In the genomic region with DNA sequence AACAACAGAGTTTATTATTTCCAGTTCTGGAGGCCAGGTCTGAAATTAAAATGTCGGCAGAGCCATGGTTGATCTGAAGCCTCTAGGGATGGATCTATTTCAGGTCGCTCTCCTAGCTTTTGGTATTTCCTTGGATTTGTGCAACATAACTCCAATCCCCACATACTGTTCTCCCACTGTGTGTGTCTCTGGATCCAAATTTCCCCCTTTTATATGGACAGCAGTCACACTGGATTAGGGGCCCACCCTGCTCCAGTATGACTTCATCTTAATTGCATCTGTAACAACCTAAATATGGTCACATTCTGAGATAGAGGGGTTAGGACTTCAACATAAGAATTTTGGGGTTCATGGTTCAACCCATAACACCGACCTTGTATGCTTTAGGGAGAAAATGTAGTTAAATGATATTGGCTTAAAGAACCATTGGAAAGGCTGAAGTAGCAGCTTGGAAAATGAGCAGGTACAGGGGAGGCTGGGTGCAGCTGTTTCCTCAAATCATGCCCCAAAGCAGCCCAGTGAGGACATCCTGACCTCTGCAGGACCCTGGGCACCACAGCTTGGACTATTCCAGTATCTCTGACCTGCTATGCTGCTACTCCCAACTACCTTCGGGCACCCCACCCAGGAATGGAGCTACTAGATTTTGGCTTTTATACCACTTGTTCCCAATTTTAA, we compare ENCODE assay signal across 24 cellular contexts.
"Had no signal": no experiment of that assay in that cellular context is flagged by ENCODE, and none has a peak within 500 bp of the region (broad histone marks: within the 10 kb centered on the region; RNA-seq: fewer than 3 reads in every experiment).

No MANE protein-coding gene starts in this region.

- H3K4me3 ChIP-seq: adrenal gland, body of pancreas, cardiac muscle cell, colonic mucosa, dorsolateral prefrontal cortex, left ventricle myocardium inferior, lung, mucosa of descending colon, right atrium auricular region, upper lobe of left lung had no signal

- H3K36me3 ChIP-seq: adrenal gland, cardiac muscle cell, colonic mucosa, left ventricle myocardium inferior, right atrium auricular region, upper lobe of left lung had no signal

- ATAC-seq: activated CD8-positive, alpha-beta T cell treated with anti-CD3 and anti-CD28 coated beads for 36 hours; body of pancreas; effector memory CD8-positive, alpha-beta T cell had no signal

- H3K9me3 ChIP-seq: adrenal gland, body of pancreas, colonic mucosa, left ventricle myocardium inferior, mucosa of descending colon, right atrium auricular region, upper lobe of left lung had no signal

- H3K27me3 ChIP-seq: adrenal gland, body of pancreas, cardiac muscle cell, colonic mucosa, dorsolateral prefrontal cortex, right atrium auricular region, upper lobe of left lung had no signal

- H3K27ac ChIP-seq: adrenal gland, body of pancreas, cardiac muscle cell, colonic mucosa, dorsolateral prefrontal cortex, left ventricle myocardium inferior, right atrium auricular region, upper lobe of left lung had no signal

- DNase-seq: activated CD4-positive, alpha-beta T cell treated with anti-CD3 and anti-CD28 coated beads for 1 hour; activated CD4-positive, alpha-beta T cell treated with anti-CD3 and anti-CD28 coated beads, Interleukin-2, amount 50 U/mL, for 1 hour; activated CD8-positive, alpha-beta T cell treated with anti-CD3 and anti-CD28 coated beads for 36 hours; activated effector memory CD4-positive, alpha-beta T cell treated with anti-CD3 and anti-CD28 coated beads, Interleukin-2, amount 50 U/mL, for 16 hours; activated naive CD4-positive, alpha-beta T cell treated with anti-CD3 and anti-CD28 coated beads for 36 hours; activated naive CD8-positive, alpha-beta T cell treated with anti-CD3 and anti-CD28 coated beads for 36 hours; activated T-cell treated with anti-CD3 and anti-CD28 coated beads, Interleukin-2, amount 50 U/mL, for 1 hour; aorta; body of pancreas; cerebellar nuclear complex; colonic mucosa; dorsolateral prefrontal cortex; effector memory CD8-positive, alpha-beta T cell; head of caudate nucleus; hypothalamus; left ventricle myocardium inferior; mucosa of descending colon; stimulated activated CD4-positive, alpha-beta T cell treated with anti-CD3 and anti-CD28 coated beads, Interleukin-2, amount 100 ng/mL, for 48 hours; stimulated activated naive CD4-positive, alpha-beta T cell treated with Interleukin-2 at 50 U/mL for 16 hours; upper lobe of left lung had no signal

- H3K4me1 ChIP-seq: adrenal gland, colonic mucosa, left ventricle myocardium inferior, right atrium auricular region, upper lobe of left lung had no signal
